Comparison of ENCODE assay signal across 8 cellular contexts in the genomic region with DNA sequence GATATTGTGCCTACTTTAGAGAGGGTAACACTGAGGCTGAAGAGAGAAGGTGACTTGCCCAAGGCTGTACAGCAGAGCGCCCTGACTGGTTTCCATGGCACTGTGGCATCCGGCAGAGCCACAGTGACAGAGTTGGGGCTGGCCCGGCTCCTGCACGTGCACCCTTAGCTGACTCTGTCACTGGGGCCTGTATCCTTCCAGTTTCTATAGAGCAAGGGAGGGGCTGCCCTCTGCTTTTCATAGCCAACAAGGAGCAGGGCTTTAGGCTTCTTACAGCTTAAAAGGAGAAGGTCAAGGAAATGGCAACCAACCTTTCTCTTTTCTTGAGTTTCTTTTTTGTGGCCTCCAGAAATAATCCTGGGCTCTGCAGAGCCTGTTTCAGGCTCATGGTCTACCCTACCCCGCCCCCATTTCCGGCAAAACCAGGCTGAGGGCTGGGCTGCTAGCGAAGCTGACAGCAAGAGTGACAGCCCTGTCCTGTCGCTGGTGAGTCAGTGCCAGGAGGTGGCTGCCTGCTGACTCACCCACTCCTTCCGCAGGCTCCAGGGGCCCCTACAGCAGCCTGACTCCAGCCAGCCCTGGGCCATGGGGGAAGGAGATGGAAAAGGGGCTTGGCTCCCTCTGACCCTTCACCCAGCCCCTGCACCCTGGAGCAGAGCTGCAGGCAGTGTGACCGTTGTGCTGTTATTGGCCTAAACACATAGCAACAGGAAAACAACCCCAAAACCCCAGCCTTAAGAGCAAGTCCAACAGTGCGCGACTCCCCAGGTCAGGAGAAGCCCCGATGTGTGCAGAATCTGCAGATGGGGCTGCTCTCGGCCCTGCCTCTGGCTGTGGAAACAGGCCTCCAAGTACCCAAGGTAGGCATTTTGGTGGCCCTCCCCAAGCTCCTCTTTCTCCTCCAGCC. TPM values are rescaled to one million over a fixed set of nuclear protein-coding genes. Genes with fewer than 3 reads are reported as not detected.
A peak's percentile ranks its signal among the peaks of the same experiment; 100 is the strongest.
DNase-seq lines count a peak whose midpoint lies in the region; ATAC-seq and TF ChIP-seq lines count a peak whose summit lies in the region.

No MANE protein-coding gene starts in this region.

- DNase-seq in GM12865 (ENCODE audit: low read depth) = peak; percentile 98
- peak; percentile 81 for DNase-seq in HCEC 1CT
- peak; percentile 89 for DNase-seq in LoVo (ENCODE audit: low spot score)
- DNase-seq in activated CD4-positive, CD25-positive, alpha-beta regulatory T cell (lab: John Stamatoyannopoulos, UW) = peak; percentile 79 to 93 (median 86)
- peak; percentile 77 to 80 for DNase-seq in cardiac fibroblast (ENCODE audit: low read depth in 2 of 2)
- peak; percentile 96 to 98 for DNase-seq in left lung
- peak; percentile 88 to 96 for DNase-seq in stimulated activated CD4-positive, alpha-beta T cell treated with anti-CD3 and anti-CD28 coated beads, Interleukin-4, amount 100 ng/mL, for 4 hours
- DNase-seq in NCI-H146 treated with DMSO at 0.1 percent for 48 hours (lab: John Stamatoyannopoulos, UW; ENCODE audit: unreplicated experiment) = no peak

- peak overlapping the region; percentile 87 to 98 for H3K27ac ChIP-seq in left lung

- H3K36me3 ChIP-seq in left lung = peaks cover 0 to 2% of the 10 kb centered on the region in 2 donors

- TF ChIP-seq CTCF in GM12865 (IDR thresholded peaks at IDR 0.05; ENCODE audit: insufficient read depth, low read depth, low read length, missing control alignments) = no peak
- no peak for TF ChIP-seq CTCF in cardiac fibroblast (IDR thresholded peaks at IDR 0.05; ENCODE audit: low read depth, low read length)
- peak in 1 of 2 donors; percentile 6 for TF ChIP-seq CTCF in left lung (IDR thresholded peaks at IDR 0.05)

- peak; percentile 86 for ATAC-seq in left lung

- peaks cover 52 to 100% of the 10 kb centered on the region in 2 donors for H3K4me1 ChIP-seq in left lung

- H3K9me3 ChIP-seq in left lung = no peaks in the 10 kb centered on the region

- H3K27me3 ChIP-seq in left lung = no peaks in the 10 kb centered on the region

- H3K4me3 ChIP-seq in GM12865 (ENCODE audit: low read depth, low read length) (peak overlapping the region; percentile 57), cardiac fibroblast (replicated peaks in 1 of 2; ENCODE audit: low read depth in 2 of 2, low read length in 2 of 2) (no peak overlapping the region), left lung (peak overlapping the region in 1 of 2 donors; percentile 23)

- intact Hi-C loops in left lung (cut with DNase I) = no loop called here

RNA-seq across cellular contexts. Expression of gene SLC6A6, which starts 29.8 kb away (rescaled TPM):
- 100 to 1,000 TPM in 1 of 2 donors, 10 to 100 TPM in 1; 32.2 to 134 TPM for total RNA-seq in left lung
